18 cellular contexts compared by ENCODE assay signal in the genomic region with DNA sequence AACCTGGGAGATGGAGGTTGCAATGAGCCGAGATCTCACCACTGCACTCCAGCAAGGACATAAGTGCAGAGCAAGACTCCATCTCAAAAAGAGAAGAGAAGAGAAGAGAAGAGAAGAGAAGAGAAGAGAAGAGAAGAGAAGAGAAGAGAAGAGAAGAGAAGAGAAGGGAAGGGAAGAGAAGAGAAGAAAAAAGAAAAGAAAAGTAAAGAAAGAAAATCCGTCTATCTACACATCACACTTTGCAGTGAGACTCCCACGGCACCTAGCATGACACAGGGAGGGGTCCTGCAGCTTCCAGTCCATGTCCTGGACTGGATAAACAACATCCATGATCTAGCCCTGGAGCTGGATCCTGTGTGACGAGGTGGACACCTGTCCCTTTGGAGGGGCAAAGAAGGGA.
"Had no signal": no experiment of that assay in that cellular context is flagged by ENCODE, and none has a peak within 500 bp of the region (broad histone marks: within the 10 kb centered on the region; RNA-seq: fewer than 3 reads in every experiment).

No MANE protein-coding gene starts in this region.

- H3K9me3 Mint-ChIP-seq: natural killer cell treated with Interleukin-12 subunit alpha and Interleukin-12 subunit beta and Interleukin-15 and Interleukin-18, amount 100 ng/mL, for 72 hours had no signal

- H3K27ac Mint-ChIP-seq: natural killer cell treated with Interleukin-12 subunit alpha and Interleukin-12 subunit beta and Interleukin-15 and Interleukin-18, amount 100 ng/mL, for 72 hours had no signal

- H3K36me3 ChIP-seq: esophagus muscularis mucosa, gastrocnemius medialis, heart right ventricle, spleen, tibial artery, upper lobe of left lung, uterus had no signal

- H3K27me3 ChIP-seq: esophagus muscularis mucosa, gastrocnemius medialis, spleen, tibial artery, upper lobe of left lung, uterus had no signal

- H3K4me3 Mint-ChIP-seq: natural killer cell treated with Interleukin-12 subunit alpha and Interleukin-12 subunit beta and Interleukin-15 and Interleukin-18, amount 100 ng/mL, for 72 hours had no signal

- H3K4me3 ChIP-seq: esophagus muscularis mucosa, gastrocnemius medialis, heart right ventricle, lung, spleen, tibial artery, upper lobe of left lung, uterus had no signal

- H3K9me3 ChIP-seq: esophagus muscularis mucosa, gastrocnemius medialis, heart right ventricle, spleen, tibial artery, upper lobe of left lung, uterus had no signal

- H3K36me3 Mint-ChIP-seq: natural killer cell treated with Interleukin-12 subunit alpha and Interleukin-12 subunit beta and Interleukin-15 and Interleukin-18, amount 100 ng/mL, for 72 hours had no signal

- H3K4me1 ChIP-seq: uterus had no signal

- H3K27ac ChIP-seq: epithelial cell of prostate, esophagus muscularis mucosa, spleen, tibial artery, upper lobe of left lung, uterus had no signal

- DNase-seq: effector memory CD4-positive, alpha-beta T cell; hypothalamus; mesenchymal stem cell; midbrain; spleen; stimulated activated CD4-positive, alpha-beta T cell treated with anti-CD3 and anti-CD28 coated beads, Interleukin-2, amount 100 ng/mL, for 24 hours; stimulated activated naive CD4-positive, alpha-beta T cell treated with Interleukin-2 at 50 U/mL for 16 hours; tibial artery; upper lobe of left lung had no signal

- FAIRE-seq: endometrium, islet of Langerhans had no signal

- H3K27me3 Mint-ChIP-seq: natural killer cell treated with Interleukin-12 subunit alpha and Interleukin-12 subunit beta and Interleukin-15 and Interleukin-18, amount 100 ng/mL, for 72 hours had no signal

- ATAC-seq: gastrocnemius medialis; heart right ventricle; natural killer cell treated with Interleukin-12 subunit alpha and Interleukin-12 subunit beta and Interleukin-15 and Interleukin-18, amount 100 ng/mL, for 72 hours had no signal
